In genomic region chr5:123035950-123036390, GRCh38 we compare ENCODE assay signal across 8 cellular contexts. TPM values are rescaled to one million over a fixed set of nuclear protein-coding genes. Genes with fewer than 3 reads are reported as not detected.
A peak's percentile ranks its signal among the peaks of the same experiment; 100 is the strongest.
DNase-seq lines count a peak whose midpoint lies in the region; ATAC-seq and TF ChIP-seq lines count a peak whose summit lies in the region.

No MANE protein-coding gene starts in this region.

- no peaks in the 10 kb centered on the region for H3K9me3 ChIP-seq in spleen

- intact Hi-C loops in spleen (cut with DNase I; ENCODE audit: low total_unique reads), result no loop called here

- peak overlapping the region; percentile 57 to 85 (median 80) for H3K27ac ChIP-seq in spleen

- no peak for TF ChIP-seq POLR2A in spleen (IDR thresholded peaks at IDR 0.05)

- DNase-seq in NCI-H2196 (lab: John Stamatoyannopoulos, UW; ENCODE audit: unreplicated experiment) (peak; percentile 19), NCI-H2196 treated with DMSO at 0.1 percent for 48 hours (lab: John Stamatoyannopoulos, UW; ENCODE audit: unreplicated experiment) (no peak), NCI-H345 treated with DMSO at 0.1 percent for 48 hours (lab: John Stamatoyannopoulos, UW; ENCODE audit: unreplicated experiment) (peak; percentile 18), cardiac fibroblast (ENCODE audit: low read depth in 2 of 2) (peak; percentile 47 to 61), iPS-NIHi7 (ENCODE audit: extremely low spot score) (peak; percentile 67), spleen (peak; percentile 78), RPMI8226 (no peak)

- 0 to 1% (median 1%) methylated on average over 3 to 37 of the region's 37 CpGs; no CpG with 5 or more reads in 1 of the 5 donors for WGBS in spleen, 5 donors

- H3K27me3 ChIP-seq in spleen (replicated peaks in 1 of 7), result peaks cover 2 to 78% (median 23%) of the 10 kb centered on the region in 7 donors

- peaks cover 5 to 28% (median 24%) of the 10 kb centered on the region in 6 donors for H3K4me1 ChIP-seq in spleen

- no peaks in the 10 kb centered on the region for H3K36me3 ChIP-seq in spleen

- H3K4me3 ChIP-seq in cardiac fibroblast (replicated peaks in 1 of 2; ENCODE audit: low read depth in 2 of 2, low read length in 2 of 2) (peak overlapping the region; percentile 86 to 93), spleen (peak overlapping the region; percentile 60 to 86 (median 75))

- TF ChIP-seq CTCF in cardiac fibroblast (IDR thresholded peaks at IDR 0.05; ENCODE audit: low read depth, low read length) (no peak), spleen (IDR thresholded peaks at IDR 0.05 in 8 of 11, conservative IDR thresholded peaks at IDR 0.05 in 3 of 11) (no peak)

- ATAC-seq in GM21786 (IDR thresholded peaks at IDR 0.05; ENCODE audit: unreplicated experiment), result peak; percentile 7

RNA-seq across cellular contexts. Expression of gene PPIC, which starts 0.6 kb away (rescaled TPM):
- 10 to 100 TPM in 2 of 7 donors, 1 to 10 TPM in 5; 5.4 to 18.5 (median 9.3) TPM for total RNA-seq in spleen
- polyA plus RNA-seq in spleen, result 1 to 10 TPM; 2.3 to 7.1 (median 5.9) TPM

RNA-seq across cellular contexts. Expression of gene PRDM6, which starts 53.1 kb away (rescaled TPM):
- under 1 TPM in 3 of 7 donors, not detected in 4; 0.03 to 0.72 (median 0.03) TPM for total RNA-seq in spleen
- polyA plus RNA-seq in spleen, result under 1 TPM; 0.02 to 0.03 (median 0.02) TPM

Comparison
In these comparisons a context has a peak if more than half of its experiments do, and no peak if none do; other contexts are left out.
1. DNase-seq: peak in NCI-H2196 (single experiment), NCI-H345 treated with DMSO at 0.1 percent for 48 hours (single experiment), cardiac fibroblast (2 of 2), iPS-NIHi7 (single experiment) and spleen (single experiment); none in NCI-H2196 treated with DMSO at 0.1 percent for 48 hours (single experiment) and RPMI8226 (single experiment).